Comparison of ENCODE assay signal across 14 cellular contexts in the genomic region with DNA sequence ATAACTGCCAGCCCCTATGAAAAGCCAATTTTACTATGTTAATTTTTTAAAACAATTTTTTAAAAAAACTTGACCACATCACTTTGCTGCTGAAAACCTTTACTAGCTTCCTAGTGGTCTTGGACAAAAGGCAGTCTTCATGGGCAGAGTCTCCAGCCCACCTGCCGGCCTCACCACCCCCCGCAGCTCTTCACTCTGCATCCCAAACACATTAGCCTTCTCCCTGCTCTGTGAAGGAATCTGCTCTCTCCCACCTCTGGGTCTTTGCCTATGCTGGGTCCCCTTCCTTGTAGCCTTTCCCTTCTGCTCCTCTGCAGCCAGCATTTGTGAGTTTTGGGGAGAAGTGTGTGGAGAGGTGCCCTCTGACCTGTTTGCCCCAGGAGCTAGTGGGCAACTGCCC.
DNase-seq lines count a peak whose midpoint lies in the region; ATAC-seq, FAIRE-seq and TF ChIP-seq lines count a peak whose summit lies in the region.
"Had no signal": no experiment of that assay in that cellular context is flagged by ENCODE, and none has a peak within 500 bp of the region (broad histone marks: within the 10 kb centered on the region; RNA-seq: fewer than 3 reads in every experiment).

No MANE protein-coding gene starts in this region.

- peak; percentile 8 for DNase-seq in D721Med (ENCODE audit: insufficient read length, low spot score)
- peak; percentile 72 for DNase-seq in endodermal cell
- DNase-seq in sciatic nerve (ENCODE audit: low spot score), result peak; percentile 18
- no peak for DNase-seq in NCI-H524 (lab: John Stamatoyannopoulos, UW)
- DNase-seq in Ammon's horn (ENCODE audit: low spot score), result no peak
- DNase-seq: MG63, NCI-H1092 treated with DMSO at 0.1 percent for 48 hours, NCI-H1694 treated with DMSO at 0.1 percent for 48 hours, NCI-H2171, SHP77 treated with DMSO at 0.1 percent for 48 hours had no signal

- 24% methylated on average over 2 of the region's 2 CpGs; no CpG with 5 or more reads in 1 of the 2 experiments for WGBS in endodermal cell (ENCODE audit: insufficient coverage in 1 of 2, insufficient read length in 1 of 2), 2 experiments

- peaks cover 45% of the 10 kb centered on the region for H3K27me3 Mint-ChIP-seq in endodermal cell (ENCODE audit: insufficient read depth)

- peaks cover 21% of the 10 kb centered on the region for H3K4me1 Mint-ChIP-seq in endodermal cell

- no peak overlapping the region for H3K27ac ChIP-seq in HEK293 (ENCODE audit: extremely low read depth, low read depth, low read length)
- no peak overlapping the region for H3K27ac ChIP-seq in endodermal cell (ENCODE audit: low read depth, low read length)
- H3K27ac ChIP-seq: BLaER1 treated with 17β-estradiol and CSF1 and Interleukin-3, amounts not matched to agents 10 nM and 100 nM had no signal

- no peak overlapping the region for H3K4me3 ChIP-seq in HEK293 (ENCODE audit: low read depth, low read length)
- H3K4me3 ChIP-seq in endodermal cell (ENCODE audit: low read length), result no peak overlapping the region
- H3K4me3 ChIP-seq: BLaER1 treated with 17β-estradiol and CSF1 and Interleukin-3, amounts not matched to agents 10 nM and 100 nM; MG63 had no signal

- no peaks in the 10 kb centered on the region for H3K36me3 ChIP-seq in HEK293 (ENCODE audit: control insufficient read depth in 2 of 2, insufficient read depth in 1 of 2, low read length in 2 of 2)
- H3K36me3 ChIP-seq in endodermal cell (ENCODE audit: control insufficient read depth, insufficient read depth, low read length), result no peaks in the 10 kb centered on the region
- H3K36me3 ChIP-seq: BLaER1 treated with 17β-estradiol and CSF1 and Interleukin-3, amounts not matched to agents 10 nM and 100 nM; MG63 had no signal

- FAIRE-seq in D721Med (lab: Jason Lieb, UNC), result no peak
- FAIRE-seq: RCC 7860 had no signal

- POLR2A ChIA-PET in HEK293 (lab: Yijun Ruan, JAX), result no interaction called here

- no peaks in the 10 kb centered on the region for H3K36me3 Mint-ChIP-seq in endodermal cell (ENCODE audit: low read depth)

- peaks cover 27% of the 10 kb centered on the region for H3K27me3 ChIP-seq in endodermal cell (ENCODE audit: control insufficient read depth, insufficient read depth, low read length, poor library complexity, severe bottlenecking)
- H3K27me3 ChIP-seq: BLaER1 treated with 17β-estradiol and CSF1 and Interleukin-3, amounts not matched to agents 10 nM and 100 nM; MG63 had no signal

- no peak overlapping the region for H3K4me3 Mint-ChIP-seq in endodermal cell

- ATAC-seq in sciatic nerve, result no peak
- no peak for ATAC-seq in HG03095 (IDR thresholded peaks at IDR 0.05; ENCODE audit: unreplicated experiment)

- intact Hi-C loops in sciatic nerve (cut with DNase I), result no loop called here

- no peaks in the 10 kb centered on the region for H3K9me3 ChIP-seq in HEK293 (ENCODE audit: control insufficient read depth, insufficient read depth, low read depth, low read length)
- H3K9me3 ChIP-seq in endodermal cell (ENCODE audit: control insufficient read depth, low read length), result peaks cover 3% of the 10 kb centered on the region

- no peak for TF ChIP-seq CTCF in D721Med (IDR thresholded peaks at IDR 0.05; ENCODE audit: insufficient read depth, missing control alignments)
- no peak for TF ChIP-seq CTCF in HEK293 (tag by site-specific recombination; IDR thresholded peaks at IDR 0.05)
- TF ChIP-seq CTCF in endodermal cell (conservative IDR thresholded peaks at IDR 0.05), result no peak

- peaks cover 7% of the 10 kb centered on the region for H3K9me3 Mint-ChIP-seq in endodermal cell

- no peak overlapping the region for H3K27ac Mint-ChIP-seq in endodermal cell

- CTCF ChIA-PET in HEK293 (lab: Yijun Ruan, JAX), result interaction anchor here (0.6 to 1.1 kb wide), 2 partner anchors 15 to 589 kb away, joined by 3 read pairs; no protein-coding TSS in a partner anchor

- H3K4me1 ChIP-seq in HEK293 (ENCODE audit: control insufficient read depth, insufficient read depth, low read length) (no peaks in the 10 kb centered on the region), endodermal cell (ENCODE audit: control insufficient read depth, insufficient read depth, low read length) (no peaks in the 10 kb centered on the region)
- H3K4me1 ChIP-seq: BLaER1 treated with 17β-estradiol and CSF1 and Interleukin-3, amounts not matched to agents 10 nM and 100 nM had no signal

- no peak overlapping the region for H3K9ac ChIP-seq in endodermal cell (ENCODE audit: extremely low read depth, low read length, poor library complexity, severe bottlenecking)
- H3K9ac ChIP-seq: BLaER1 treated with 17β-estradiol and CSF1 and Interleukin-3, amounts not matched to agents 10 nM and 100 nM had no signal

TF ChIP-seq in HEK293, 187 proteins besides CTCF, POLR2A, EP300 and RAD21:
- TF ChIP-seq ZNF521 (tag by site-specific recombination; IDR thresholded peaks at IDR 0.05) (no peak), ZNF610 (tag by site-specific recombination; IDR thresholded peaks at IDR 0.05; ENCODE audit: borderline replicate concordance) (no peak), ZNF184 (tag by site-specific recombination; IDR thresholded peaks at IDR 0.05) (no peak), ZIC2 (tag by site-specific recombination; IDR thresholded peaks at IDR 0.05) (peak; percentile 43)

Comparison
In these comparisons a context has a peak if more than half of its experiments do, and no peak if none do; other contexts are left out.
1. DNase-seq: peak in D721Med (single experiment), endodermal cell (single experiment) and sciatic nerve (single experiment); none in NCI-H524 (0 of 2) and Ammon's horn (single experiment).